In the genomic region with DNA sequence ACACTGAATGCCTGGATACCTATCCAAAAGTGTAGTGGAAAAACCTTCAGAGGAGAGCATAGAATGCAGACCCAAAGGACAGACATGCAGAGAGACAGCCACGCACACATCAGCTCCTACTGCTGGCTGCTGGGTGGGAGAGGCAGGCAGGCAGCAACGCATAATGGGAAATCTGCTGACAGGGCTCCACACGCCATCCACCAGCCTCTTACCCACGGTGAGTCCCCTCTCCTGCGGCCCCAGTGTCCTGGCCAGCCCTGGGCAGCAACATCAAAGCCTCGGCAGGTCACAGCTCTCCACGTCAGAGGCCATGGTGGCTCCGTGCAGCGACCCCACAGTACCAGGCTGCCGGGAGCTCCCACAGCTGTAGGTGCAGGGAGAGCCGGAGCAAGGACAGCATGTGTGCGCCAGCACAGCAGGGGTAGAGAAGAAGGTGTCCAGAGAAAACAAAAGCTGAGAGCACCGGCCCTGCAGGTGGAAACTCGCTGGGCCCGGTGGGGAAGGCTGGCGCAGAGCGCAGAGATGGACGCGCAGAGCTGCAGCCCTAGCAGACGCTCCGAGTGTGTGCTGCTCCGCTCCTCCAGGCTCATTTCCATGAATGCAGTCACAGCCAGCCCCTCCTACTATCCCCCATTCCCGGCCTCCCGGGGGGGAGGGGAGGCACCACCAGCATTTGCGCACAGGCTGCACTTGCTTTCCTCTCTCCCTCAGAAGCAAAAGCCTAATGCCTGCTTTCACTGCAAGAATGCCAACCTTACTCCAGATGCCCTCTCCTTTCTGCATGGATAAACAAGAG, we compare ENCODE assay signal across 8 cellular contexts. TPM values are rescaled to one million over a fixed set of nuclear protein-coding genes. Genes with fewer than 3 reads are reported as not detected.
DNase-seq lines count a peak whose midpoint lies in the region; ATAC-seq and TF ChIP-seq lines count a peak whose summit lies in the region.

No MANE protein-coding gene starts in this region.

- H3K4me1 ChIP-seq in thyroid gland = peaks cover 74 to 85% of the 10 kb centered on the region in 2 donors

- peaks cover 88% of the 10 kb centered on the region for H3K4me1 Mint-ChIP-seq in brain

- H3K9me3 Mint-ChIP-seq in brain = no peaks in the 10 kb centered on the region

- no peak for TF ChIP-seq CTCF in brain (conservative IDR thresholded peaks at IDR 0.05)
- no peak for TF ChIP-seq CTCF in thyroid gland (IDR thresholded peaks at IDR 0.05)

- DNase-seq in AG08395 (ENCODE audit: low spot score) = peak; percentile 51
- no peak for DNase-seq in left lobe of liver (ENCODE audit: low spot score)
- peak; percentile 81 to 84 for DNase-seq in thyroid gland
- DNase-seq in stimulated activated CD4-positive, alpha-beta T cell treated with anti-CD3 and anti-CD28 coated beads, Interleukin-2, amount 100 ng/mL, for 48 hours = no peak
- DNase-seq in activated T-cell treated with anti-CD3 and anti-CD28 coated beads, Interleukin-2, amount 50 U/mL, for 1 hour = no peak

- 0 out of 2 replicates have a peak, but pooled peaks cover 5% of the 10 kb centered on the region for H3K36me3 ChIP-seq in KOPT-K1 (ENCODE audit: insufficient read depth, low read length)
- no peaks in the 10 kb centered on the region for H3K36me3 ChIP-seq in thyroid gland

- peak overlapping the region in 1 of 3 donors; percentile 13 for H3K4me3 ChIP-seq in thyroid gland (replicated peaks in 1 of 3)

- intact Hi-C loops in thyroid gland (cut with DNase I) = loop anchor here (10.0 kb wide), 1 partner anchor 112 kb away; no protein-coding TSS in a partner anchor

- peak in 1 of 2 donors; percentile 45 for TF ChIP-seq POLR2A in thyroid gland (IDR thresholded peaks at IDR 0.05)

- peak overlapping the region; percentile 99 for H3K27ac ChIP-seq in KOPT-K1 (ENCODE audit: low read depth, low read length, poor library complexity, severe bottlenecking)
- peak overlapping the region; percentile 67 to 72 (median 69) for H3K27ac ChIP-seq in thyroid gland

- peak overlapping the region; percentile 90 to 96 (median 93) for H3K4me3 Mint-ChIP-seq in brain

- ATAC-seq in left lobe of liver = peak; percentile 13
- ATAC-seq in HG03571 (IDR thresholded peaks at IDR 0.05; ENCODE audit: unreplicated experiment) = no peak

- H3K27ac Mint-ChIP-seq in brain = peak overlapping the region; percentile 94 to 100 (median 98)

- no peaks in the 10 kb centered on the region for H3K27me3 ChIP-seq in thyroid gland

- H3K9me3 ChIP-seq in KOPT-K1 (ENCODE audit: insufficient read depth, low read length, poor library complexity, severe bottlenecking) (no peaks in the 10 kb centered on the region), thyroid gland (no peaks in the 10 kb centered on the region)

- WGBS in thyroid gland, 2 donors = 20 to 26% methylated on average over 15 to 21 of the region's 25 CpGs

- peaks cover 10% of the 10 kb centered on the region for H3K27me3 Mint-ChIP-seq in brain

- no peaks in the 10 kb centered on the region for H3K36me3 Mint-ChIP-seq in brain

RNA-seq across cellular contexts. Expression of a gene that starts 58.9 kb away (rescaled TPM):
- polyA plus RNA-seq in brain (ENCODE audit: insufficient read depth, low read depth, low replicate concordance) = 33.6 TPM
- 32.1 TPM for total RNA-seq in left lobe of liver
- 10 to 100 TPM; 69.0 to 94.5 (median 75.7) TPM for total RNA-seq in thyroid gland

Comparison
In these comparisons a context has a peak if more than half of its experiments do, and no peak if none do; other contexts are left out.
1. DNase-seq: peak in AG08395 (single experiment) and thyroid gland (2 of 2); none in left lobe of liver (single experiment), stimulated activated CD4-positive, alpha-beta T cell treated with anti-CD3 and anti-CD28 coated beads, Interleukin-2, amount 100 ng/mL, for 48 hours (0 of 2) and activated T-cell treated with anti-CD3 and anti-CD28 coated beads, Interleukin-2, amount 50 U/mL, for 1 hour (single experiment).